Comparison of ENCODE assay signal across 1 cellular context in the genomic region with DNA sequence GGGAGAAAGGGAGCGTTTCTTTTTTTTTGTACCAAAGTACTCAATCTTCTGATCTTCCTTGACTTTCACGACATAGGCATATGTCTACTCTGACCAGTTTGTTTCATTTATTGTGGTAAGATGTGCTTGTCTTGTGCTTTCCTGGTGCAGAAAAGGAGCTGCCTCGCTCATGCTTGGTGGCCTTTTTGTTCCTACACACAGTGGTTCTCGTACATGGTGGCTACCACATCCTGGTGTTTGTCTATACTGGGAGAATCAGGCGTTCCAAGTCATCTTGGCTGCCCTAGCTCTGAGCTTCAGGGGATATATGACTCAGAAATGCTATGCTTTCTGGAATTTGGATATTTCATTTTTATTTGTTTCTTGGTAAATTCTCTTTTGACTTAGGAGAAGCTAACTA.
TF ChIP-seq lines count a peak whose summit lies in the region.

No MANE protein-coding gene starts in this region.

TF ChIP-seq in IMR-90, 13 proteins besides CTCF, POLR2A, EP300 and RAD21 (continued from another document):
- TF ChIP-seq RCOR1 (IDR thresholded peaks at IDR 0.05; ENCODE audit: insufficient replicate concordance, low read length) (no peak), FOS (IDR thresholded peaks at IDR 0.05; ENCODE audit: low read depth, low read length) (no peak), NFE2L2 (IDR thresholded peaks at IDR 0.05; ENCODE audit: low read depth, low read length) (no peak), SMC3 (IDR thresholded peaks at IDR 0.05; ENCODE audit: low read depth, low read length) (no peak), CEBPB (IDR thresholded peaks at IDR 0.05; ENCODE audit: low read depth, low read length) (no peak), RFX5 (IDR thresholded peaks at IDR 0.05; ENCODE audit: low read depth, low read length) (no peak), MXI1 (IDR thresholded peaks at IDR 0.05; ENCODE audit: borderline replicate concordance, low read depth, low read length) (no peak), CHD1 (IDR thresholded peaks at IDR 0.05; ENCODE audit: low read depth, low read length) (no peak)
